Comparison of ENCODE assay signal across 16 cellular contexts in the genomic region with DNA sequence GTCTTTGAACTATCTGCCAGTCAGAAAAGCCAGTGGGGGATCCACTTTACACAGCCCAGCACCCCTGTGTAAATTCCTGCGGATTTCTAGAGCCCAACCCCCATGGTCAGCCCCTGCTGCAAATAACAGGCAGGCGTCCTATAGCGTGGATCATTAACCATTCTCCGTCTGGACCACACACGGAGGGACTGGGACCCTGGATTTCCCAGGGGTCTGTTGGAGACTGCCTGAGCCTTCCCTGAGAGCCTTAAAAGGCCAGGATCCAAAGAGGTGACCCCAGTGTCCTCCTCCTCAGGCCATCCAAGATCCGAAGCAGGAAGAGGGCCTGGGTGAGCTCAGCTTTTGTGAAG. TPM values are rescaled to one million over a fixed set of nuclear protein-coding genes. Genes with fewer than 3 reads are reported as not detected.
"Had no signal": no experiment of that assay in that cellular context is flagged by ENCODE, and none has a peak within 500 bp of the region (broad histone marks: within the 10 kb centered on the region; RNA-seq: fewer than 3 reads in every experiment).

No MANE protein-coding gene starts in this region.

- H3K4me3 Mint-ChIP-seq: activated CD4-positive, alpha-beta T cell treated with anti-CD3 and anti-CD28 coated beads for 36 hours; activated CD8-positive, alpha-beta T cell treated with anti-CD3 and anti-CD28 coated beads, Interleukin-2, amount 10 ng/mL, durations not matched to agents 7 days and 5 days; activated naive CD4-positive, alpha-beta T cell treated with anti-CD3 and anti-CD28 coated beads for 36 hours; activated naive CD8-positive, alpha-beta T cell treated with anti-CD3 and anti-CD28 coated beads, Interleukin-2, amount 50 U/mL, for 24 hours; endodermal cell; neural progenitor cell; stimulated activated naive CD8-positive, alpha-beta T cell treated with anti-CD3 and anti-CD28 coated beads, Interleukin-15, amount 100 ng/mL, for 72 hours; T-helper 1 cell treated with Interleukin-12 subunit alpha and Interleukin-12 subunit beta and Interleukin-4 antibody, amounts not matched to agents 30 μg/mL and 1 μg/mL, for 36 hours had no signal

- H3K4me1 Mint-ChIP-seq: activated CD4-positive, alpha-beta T cell treated with anti-CD3 and anti-CD28 coated beads for 36 hours; activated naive CD8-positive, alpha-beta T cell treated with anti-CD3 and anti-CD28 coated beads, Interleukin-2, amount 50 U/mL, for 24 hours; endodermal cell had no signal

- H2AFZ ChIP-seq: neural progenitor cell had no signal

- H3K36me3 Mint-ChIP-seq: neural progenitor cell had no signal

- H3K27ac Mint-ChIP-seq: activated CD4-positive, alpha-beta T cell treated with anti-CD3 and anti-CD28 coated beads for 36 hours; activated CD8-positive, alpha-beta T cell treated with anti-CD3 and anti-CD28 coated beads, Interleukin-2, amount 10 ng/mL, durations not matched to agents 7 days and 5 days; activated naive CD4-positive, alpha-beta T cell treated with anti-CD3 and anti-CD28 coated beads for 36 hours; activated naive CD8-positive, alpha-beta T cell treated with anti-CD3 and anti-CD28 coated beads, Interleukin-2, amount 50 U/mL, for 24 hours; endodermal cell; neural progenitor cell; stimulated activated naive CD8-positive, alpha-beta T cell treated with anti-CD3 and anti-CD28 coated beads, Interleukin-15, amount 100 ng/mL, for 72 hours; T-helper 1 cell treated with Interleukin-12 subunit alpha and Interleukin-12 subunit beta and Interleukin-4 antibody, amounts not matched to agents 30 μg/mL and 1 μg/mL, for 36 hours had no signal

- H3K9me3 Mint-ChIP-seq: activated naive CD4-positive, alpha-beta T cell treated with anti-CD3 and anti-CD28 coated beads for 36 hours; activated naive CD8-positive, alpha-beta T cell treated with anti-CD3 and anti-CD28 coated beads, Interleukin-2, amount 50 U/mL, for 24 hours; endodermal cell; neural progenitor cell; stimulated activated naive CD8-positive, alpha-beta T cell treated with anti-CD3 and anti-CD28 coated beads, Interleukin-15, amount 100 ng/mL, for 72 hours; T-helper 1 cell treated with Interleukin-12 subunit alpha and Interleukin-12 subunit beta and Interleukin-4 antibody, amounts not matched to agents 30 μg/mL and 1 μg/mL, for 36 hours had no signal

- H3K27me3 ChIP-seq: ovary had no signal

- H3K9ac ChIP-seq: neural progenitor cell had no signal

- H3K9me3 ChIP-seq: breast epithelium, gastrocnemius medialis, heart right ventricle, lower lobe of right lung, ovary had no signal

- H3K36me3 ChIP-seq: breast epithelium, gastrocnemius medialis, heart right ventricle, lower lobe of right lung, neural progenitor cell, ovary had no signal

- H3K4me3 ChIP-seq: neural progenitor cell, ovary had no signal

- H3K27ac ChIP-seq: breast epithelium, gastrocnemius medialis, heart right ventricle, lower lobe of right lung, neural progenitor cell, ovary, VCaP had no signal

RNA-seq across cellular contexts. Expression of a gene that starts 11.2 kb away (rescaled TPM):
- total RNA-seq: activated CD4-positive, alpha-beta T cell treated with anti-CD3 and anti-CD28 coated beads for 36 hours; activated CD8-positive, alpha-beta T cell treated with anti-CD3 and anti-CD28 coated beads, Interleukin-2, amount 10 ng/mL, durations not matched to agents 7 days and 5 days; activated naive CD4-positive, alpha-beta T cell treated with anti-CD3 and anti-CD28 coated beads for 36 hours; pulmonary artery endothelial cell had no signal
- polyA plus RNA-seq: aorta had no signal
